Comparison of ENCODE assay signal across 14 cellular contexts in genomic region chr11:128478305-128478704, GRCh38.
A peak's percentile ranks its signal among the peaks of the same experiment; 100 is the strongest.
DNase-seq lines count a peak whose midpoint lies in the region; ATAC-seq and TF ChIP-seq lines count a peak whose summit lies in the region.
"Had no signal": no experiment of that assay in that cellular context is flagged by ENCODE, and none has a peak within 500 bp of the region (broad histone marks: within the 10 kb centered on the region; RNA-seq: fewer than 3 reads in every experiment).

No MANE protein-coding gene starts in this region.

- peak overlapping the region; percentile 61 for H3K4me3 Mint-ChIP-seq in stimulated activated naive CD8-positive, alpha-beta T cell treated with anti-CD3 and anti-CD28 coated beads, Interleukin-15, Interleukin-2, amounts not matched to agents 100 ng/mL and 50 ng/mL, for 24 hours
- peak overlapping the region; percentile 3 for H3K4me3 Mint-ChIP-seq in activated CD4-positive, alpha-beta memory T cell treated with anti-CD3 and anti-CD28 coated beads, Interleukin-2, amount 10 ng/mL, durations not matched to agents 7 days and 5 days

- H2AK5ac ChIP-seq in mesendoderm (ENCODE audit: low read length) = no peak overlapping the region

- peak overlapping the region; percentile 30 for H3K56ac ChIP-seq in mesendoderm (ENCODE audit: low read length)

- no peak overlapping the region for H2BK120ac ChIP-seq in mesendoderm (ENCODE audit: low read depth, low read length)

- no peak overlapping the region for H3K9ac ChIP-seq in mesendoderm (ENCODE audit: low read length)
- H3K9ac ChIP-seq: BLaER1 had no signal

- H3K27me3 Mint-ChIP-seq in stimulated activated naive CD8-positive, alpha-beta T cell treated with anti-CD3 and anti-CD28 coated beads, Interleukin-15, Interleukin-2, amounts not matched to agents 100 ng/mL and 50 ng/mL, for 24 hours = no peaks in the 10 kb centered on the region
- H3K27me3 Mint-ChIP-seq in activated CD4-positive, alpha-beta memory T cell treated with anti-CD3 and anti-CD28 coated beads, Interleukin-2, amount 10 ng/mL, durations not matched to agents 7 days and 5 days = no peaks in the 10 kb centered on the region

- CTCF ChIA-PET in activated CD4-positive, alpha-beta memory T cell treated with anti-CD3 and anti-CD28 coated beads, Interleukin-2, amount 10 ng/mL, durations not matched to agents 7 days and 5 days (lab: Charles Lee) = interaction anchor here (0.9 to 9.9 kb wide), 8 partner anchors 9 to 352 kb away, joined by 3 to 63 read pairs (median 6); no protein-coding TSS in a partner anchor

- TF ChIP-seq CTCF in vagina (IDR thresholded peaks at IDR 0.05) = no peak

- peaks cover 99% of the 10 kb centered on the region for H3K4me1 Mint-ChIP-seq in stimulated activated naive CD8-positive, alpha-beta T cell treated with anti-CD3 and anti-CD28 coated beads, Interleukin-15, Interleukin-2, amounts not matched to agents 100 ng/mL and 50 ng/mL, for 24 hours (ENCODE audit: low read depth)
- H3K4me1 Mint-ChIP-seq in activated CD4-positive, alpha-beta memory T cell treated with anti-CD3 and anti-CD28 coated beads, Interleukin-2, amount 10 ng/mL, durations not matched to agents 7 days and 5 days = peaks cover 99% of the 10 kb centered on the region

- H3K4me2 ChIP-seq in mesendoderm (ENCODE audit: low read length) = no peak overlapping the region
- H3K4me2 ChIP-seq: BLaER1 had no signal

- peaks cover 12% of the 10 kb centered on the region for H3K4me1 ChIP-seq in mesendoderm (ENCODE audit: control insufficient read depth, low read depth, low read length)
- H3K4me1 ChIP-seq in vagina = peaks cover 89% of the 10 kb centered on the region

- H4K8ac ChIP-seq in mesendoderm (ENCODE audit: low read depth, low read length) = no peak overlapping the region

- no peak overlapping the region for H4K5ac ChIP-seq in mesendoderm (ENCODE audit: low read length)

- H3K4me3 ChIP-seq in mesendoderm (ENCODE audit: low read length) (no peak overlapping the region), vagina (no peak overlapping the region)
- H3K4me3 ChIP-seq: BLaER1, GM12878, pancreas had no signal

- H3K27ac Mint-ChIP-seq in stimulated activated naive CD8-positive, alpha-beta T cell treated with anti-CD3 and anti-CD28 coated beads, Interleukin-15, Interleukin-2, amounts not matched to agents 100 ng/mL and 50 ng/mL, for 24 hours = peak overlapping the region; percentile 97
- peak overlapping the region; percentile 92 for H3K27ac Mint-ChIP-seq in activated CD4-positive, alpha-beta memory T cell treated with anti-CD3 and anti-CD28 coated beads, Interleukin-2, amount 10 ng/mL, durations not matched to agents 7 days and 5 days

- TF ChIP-seq POLR2A in vagina (IDR thresholded peaks at IDR 0.05) = no peak

- H3K18ac ChIP-seq in mesendoderm (ENCODE audit: low read length) = no peak overlapping the region

- H3K79me2 ChIP-seq in mesendoderm (ENCODE audit: control insufficient read depth, insufficient read depth, low read length) = no peaks in the 10 kb centered on the region

- H3K27ac ChIP-seq in mesendoderm (ENCODE audit: low read depth, low read length) = no peak overlapping the region
- peak overlapping the region; percentile 83 for H3K27ac ChIP-seq in vagina
- H3K27ac ChIP-seq: BLaER1, pancreas, VCaP had no signal

- H3K36me3 Mint-ChIP-seq in stimulated activated naive CD8-positive, alpha-beta T cell treated with anti-CD3 and anti-CD28 coated beads, Interleukin-15, Interleukin-2, amounts not matched to agents 100 ng/mL and 50 ng/mL, for 24 hours (ENCODE audit: low read depth) = peaks cover 95% of the 10 kb centered on the region
- H3K36me3 Mint-ChIP-seq in activated CD4-positive, alpha-beta memory T cell treated with anti-CD3 and anti-CD28 coated beads, Interleukin-2, amount 10 ng/mL, durations not matched to agents 7 days and 5 days (ENCODE audit: low read depth) = peaks cover 98% of the 10 kb centered on the region

- no peak overlapping the region for H2BK15ac ChIP-seq in mesendoderm (replicated peaks; ENCODE audit: low read depth)

- H3K27me3 ChIP-seq in mesendoderm (ENCODE audit: insufficient read depth, low read length, poor library complexity) (no peaks in the 10 kb centered on the region), vagina (no peaks in the 10 kb centered on the region)
- H3K27me3 ChIP-seq: BLaER1, pancreas had no signal

- intact Hi-C loops in vagina (cut with DNase I) = no loop called here

- no peaks in the 10 kb centered on the region for H3K9me3 ChIP-seq in vagina
- H3K9me3 ChIP-seq: pancreas had no signal

- no peak overlapping the region for H3K23ac ChIP-seq in mesendoderm (ENCODE audit: low read length)

- H2BK5ac ChIP-seq in mesendoderm (ENCODE audit: low read length) = no peak overlapping the region

- no peaks in the 10 kb centered on the region for H3K36me3 ChIP-seq in mesendoderm (ENCODE audit: control insufficient read depth, insufficient read depth, low read length)
- H3K36me3 ChIP-seq in vagina = peaks cover 0 to 23% of the 10 kb centered on the region in 2 donors

- no peaks in the 10 kb centered on the region for H3K79me1 ChIP-seq in mesendoderm (ENCODE audit: low read length)

- H3K9me3 Mint-ChIP-seq in stimulated activated naive CD8-positive, alpha-beta T cell treated with anti-CD3 and anti-CD28 coated beads, Interleukin-15, Interleukin-2, amounts not matched to agents 100 ng/mL and 50 ng/mL, for 24 hours = no peaks in the 10 kb centered on the region
- no peaks in the 10 kb centered on the region for H3K9me3 Mint-ChIP-seq in activated CD4-positive, alpha-beta memory T cell treated with anti-CD3 and anti-CD28 coated beads, Interleukin-2, amount 10 ng/mL, durations not matched to agents 7 days and 5 days

- ATAC-seq in stimulated activated naive CD8-positive, alpha-beta T cell treated with anti-CD3 and anti-CD28 coated beads, Interleukin-15, Interleukin-2, amounts not matched to agents 100 U/mL and 50 U/mL, for 24 hours = no peak
- no peak for ATAC-seq in HG02852 (IDR thresholded peaks at IDR 0.05; ENCODE audit: unreplicated experiment)
- ATAC-seq in HG03039 (IDR thresholded peaks at IDR 0.05; ENCODE audit: unreplicated experiment) = no peak
- ATAC-seq: GM12878, pancreas had no signal

- no peak for DNase-seq in stimulated activated naive CD8-positive, alpha-beta T cell treated with anti-CD3 and anti-CD28 coated beads, Interleukin-15, Interleukin-2, amounts not matched to agents 100 U/mL and 50 U/mL, for 24 hours
- no peak for DNase-seq in activated CD4-positive, alpha-beta memory T cell treated with anti-CD3 and anti-CD28 coated beads, Interleukin-2, amount 10 ng/mL, durations not matched to agents 7 days and 5 days
- no peak for DNase-seq in mesendoderm
- no peak for DNase-seq in vagina (ENCODE audit: extremely low spot score in 2 of 2)
- DNase-seq in NCI-H2196 treated with DMSO at 0.1 percent for 48 hours (lab: John Stamatoyannopoulos, UW; ENCODE audit: unreplicated experiment) = no peak
- DNase-seq: NCI-H2171 treated with DMSO at 0.1 percent for 48 hours; NK-92 treated with Interleukin-12 subunit alpha and Interleukin-12 subunit beta, amount 100 ng/mL, for 24 hours; pancreas had no signal

- H3K4ac ChIP-seq in mesendoderm (ENCODE audit: low read depth, low read length) = no peak overlapping the region

- POLR2A ChIA-PET in activated CD4-positive, alpha-beta memory T cell treated with anti-CD3 and anti-CD28 coated beads, Interleukin-2, amount 10 ng/mL, durations not matched to agents 7 days and 5 days (lab: Charles Lee) = interaction anchor here (1.2 to 17.8 kb wide), 10 partner anchors 8 to 439 kb away, joined by 3 to 1025 read pairs (median 18); no protein-coding TSS in a partner anchor
